ENCODE assay signal across 1 cellular context in the genomic region with DNA sequence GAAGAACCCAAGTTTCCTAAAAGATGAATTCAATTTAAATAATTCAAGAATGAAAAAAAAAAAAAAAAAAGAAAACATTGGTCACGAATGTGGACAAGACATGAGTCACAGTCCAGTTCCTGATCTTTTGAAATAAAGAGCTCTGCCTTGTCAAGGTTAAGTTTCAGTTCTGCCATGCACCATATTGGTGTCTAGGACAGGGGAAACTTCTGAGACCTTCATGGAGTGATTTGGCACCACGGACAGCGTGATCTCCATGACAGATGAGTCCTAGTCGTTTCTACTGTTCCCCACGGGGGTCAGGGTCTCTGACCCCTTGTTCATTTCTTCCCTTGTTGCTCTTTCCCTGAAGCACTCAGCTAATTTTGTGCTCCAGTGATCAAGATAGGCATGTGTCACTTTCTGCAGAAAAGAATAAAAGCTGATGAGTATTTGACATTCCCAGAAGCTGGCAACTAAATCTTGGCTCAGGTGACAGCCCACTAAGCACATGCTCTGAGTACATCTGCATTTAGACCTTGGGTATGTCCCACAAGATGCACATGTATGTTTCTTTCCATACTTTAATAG.
TF ChIP-seq lines count a peak whose summit lies in the region.

No MANE protein-coding gene starts in this region.

TF ChIP-seq in GM23338, 12 proteins besides CTCF, POLR2A, EP300 and RAD21 (continued from another document):
- TF ChIP-seq, protein P1, sequence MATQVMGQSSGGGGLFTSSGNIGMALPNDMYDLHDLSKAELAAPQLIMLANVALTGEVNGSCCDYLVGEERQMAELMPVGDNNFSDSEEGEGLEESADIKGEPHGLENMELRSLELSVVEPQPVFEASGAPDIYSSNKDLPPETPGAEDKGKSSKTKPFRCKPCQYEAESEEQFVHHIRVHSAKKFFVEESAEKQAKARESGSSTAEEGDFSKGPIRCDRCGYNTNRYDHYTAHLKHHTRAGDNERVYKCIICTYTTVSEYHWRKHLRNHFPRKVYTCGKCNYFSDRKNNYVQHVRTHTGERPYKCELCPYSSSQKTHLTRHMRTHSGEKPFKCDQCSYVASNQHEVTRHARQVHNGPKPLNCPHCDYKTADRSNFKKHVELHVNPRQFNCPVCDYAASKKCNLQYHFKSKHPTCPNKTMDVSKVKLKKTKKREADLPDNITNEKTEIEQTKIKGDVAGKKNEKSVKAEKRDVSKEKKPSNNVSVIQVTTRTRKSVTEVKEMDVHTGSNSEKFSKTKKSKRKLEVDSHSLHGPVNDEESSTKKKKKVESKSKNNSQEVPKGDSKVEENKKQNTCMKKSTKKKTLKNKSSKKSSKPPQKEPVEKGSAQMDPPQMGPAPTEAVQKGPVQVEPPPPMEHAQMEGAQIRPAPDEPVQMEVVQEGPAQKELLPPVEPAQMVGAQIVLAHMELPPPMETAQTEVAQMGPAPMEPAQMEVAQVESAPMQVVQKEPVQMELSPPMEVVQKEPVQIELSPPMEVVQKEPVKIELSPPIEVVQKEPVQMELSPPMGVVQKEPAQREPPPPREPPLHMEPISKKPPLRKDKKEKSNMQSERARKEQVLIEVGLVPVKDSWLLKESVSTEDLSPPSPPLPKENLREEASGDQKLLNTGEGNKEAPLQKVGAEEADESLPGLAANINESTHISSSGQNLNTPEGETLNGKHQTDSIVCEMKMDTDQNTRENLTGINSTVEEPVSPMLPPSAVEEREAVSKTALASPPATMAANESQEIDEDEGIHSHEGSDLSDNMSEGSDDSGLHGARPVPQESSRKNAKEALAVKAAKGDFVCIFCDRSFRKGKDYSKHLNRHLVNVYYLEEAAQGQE (IDR thresholded peaks at IDR 0.05; ENCODE audit: unreplicated experiment): peak; percentile 49
- TF ChIP-seq EZH2phosphoT487 (IDR thresholded peaks at IDR 0.05; ENCODE audit: unreplicated experiment): no peak
